In the genomic region with DNA sequence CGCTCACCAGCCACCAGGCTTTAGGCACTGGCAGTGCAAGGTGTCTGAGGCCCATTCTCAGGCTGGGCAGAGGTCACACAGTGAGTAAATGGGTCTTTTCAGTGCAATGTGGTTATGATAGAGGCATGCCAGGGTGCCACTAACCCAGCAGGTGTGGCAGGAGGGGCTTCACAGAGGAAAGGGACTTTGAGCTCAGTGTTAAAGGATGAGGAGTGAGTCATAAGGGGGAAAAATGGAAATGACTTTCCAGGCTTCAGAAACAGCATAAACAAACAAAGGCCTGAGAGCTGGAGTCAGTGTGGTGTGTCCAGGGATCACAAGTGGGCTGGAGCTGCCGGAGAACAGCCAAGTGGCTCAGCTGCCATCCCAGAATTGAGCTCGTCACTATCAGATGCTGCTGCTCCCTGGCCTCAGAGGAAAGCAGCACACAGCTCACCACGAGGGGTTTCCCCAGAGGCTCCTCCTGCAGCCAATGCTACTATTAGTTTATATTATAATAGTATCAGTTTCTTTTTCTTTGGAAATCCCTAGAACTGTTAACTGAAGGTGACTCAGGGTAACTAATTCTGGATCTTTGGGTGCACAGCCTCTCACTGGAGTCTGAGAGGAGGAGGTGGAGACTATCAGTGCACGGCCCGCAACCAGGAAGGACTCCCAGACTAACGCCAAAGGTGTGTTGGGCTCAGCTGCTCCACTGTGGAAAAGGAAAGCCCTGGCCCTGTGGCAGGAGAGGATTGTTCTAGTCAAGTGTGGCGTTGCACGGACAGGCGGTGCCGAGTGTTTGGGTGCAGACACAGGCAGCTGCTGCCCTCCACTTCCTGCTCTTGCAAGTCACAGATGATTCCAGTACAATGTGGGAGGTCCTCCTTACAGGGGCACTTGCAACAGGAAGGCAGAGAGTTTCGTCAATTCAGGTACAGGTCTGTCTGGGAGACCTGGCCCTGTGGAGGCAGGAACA, we compare ENCODE assay signal across 7 cellular contexts. TPM values are rescaled to one million over a fixed set of nuclear protein-coding genes. Genes with fewer than 3 reads are reported as not detected.
DNase-seq lines count a peak whose midpoint lies in the region; ATAC-seq lines count a peak whose summit lies in the region.

No MANE protein-coding gene starts in this region.

- ATAC-seq in GM18867 (IDR thresholded peaks at IDR 0.05; ENCODE audit: unreplicated experiment) (peak; percentile 86), HG02973 (IDR thresholded peaks at IDR 0.05; ENCODE audit: unreplicated experiment) (peak; percentile 87)

- no peaks in the 10 kb centered on the region for H3K9me3 ChIP-seq in adipocyte (ENCODE audit: control insufficient read depth, low read length)

- H3K4me3 ChIP-seq in adipocyte (ENCODE audit: low read length), result peak overlapping the region; percentile 70

- H3K9ac ChIP-seq in adipocyte (ENCODE audit: low read length), result peak overlapping the region; percentile 74

- DNase-seq in RPMI7951 (ENCODE audit: low read depth) (peak; percentile 31), adipocyte (ENCODE audit: low read depth) (peak; percentile 68), hypothalamus (lab: John Stamatoyannopoulos, UW) (peak in 40 of 51 donors; percentile 8 to 83 (median 61)), NCI-H1105 (lab: John Stamatoyannopoulos, UW) (no peak)
- peak; percentile 51 to 66 (median 62) for DNase-seq in stimulated activated CD4-positive, alpha-beta T cell treated with anti-CD3 and anti-CD28 coated beads, Interleukin-12 subunit alpha, Interleukin-12 subunit beta, amount 100 ng/mL, for 48 hours (ENCODE audit: low read depth in 2 of 3, low spot score in 1 of 3)

- H3K4me1 ChIP-seq in adipocyte (ENCODE audit: control insufficient read depth, insufficient read depth, low read length), result peaks cover 46% of the 10 kb centered on the region

- H3K36me3 ChIP-seq in adipocyte (ENCODE audit: control insufficient read depth, insufficient read depth, low read length, severe bottlenecking), result no peaks in the 10 kb centered on the region

- H3K27me3 ChIP-seq in adipocyte (replicated peaks; ENCODE audit: control insufficient read depth, insufficient read depth, low read length), result no peaks in the 10 kb centered on the region

RNA-seq across cellular contexts. Expression of a gene that starts 39.5 kb away (rescaled TPM):
- total RNA-seq in RPMI7951 (2014; rRNA removed; shearing (Covaris generic)), result 2.8 and 3.6 TPM in 2 replicates
